In the genomic region with DNA sequence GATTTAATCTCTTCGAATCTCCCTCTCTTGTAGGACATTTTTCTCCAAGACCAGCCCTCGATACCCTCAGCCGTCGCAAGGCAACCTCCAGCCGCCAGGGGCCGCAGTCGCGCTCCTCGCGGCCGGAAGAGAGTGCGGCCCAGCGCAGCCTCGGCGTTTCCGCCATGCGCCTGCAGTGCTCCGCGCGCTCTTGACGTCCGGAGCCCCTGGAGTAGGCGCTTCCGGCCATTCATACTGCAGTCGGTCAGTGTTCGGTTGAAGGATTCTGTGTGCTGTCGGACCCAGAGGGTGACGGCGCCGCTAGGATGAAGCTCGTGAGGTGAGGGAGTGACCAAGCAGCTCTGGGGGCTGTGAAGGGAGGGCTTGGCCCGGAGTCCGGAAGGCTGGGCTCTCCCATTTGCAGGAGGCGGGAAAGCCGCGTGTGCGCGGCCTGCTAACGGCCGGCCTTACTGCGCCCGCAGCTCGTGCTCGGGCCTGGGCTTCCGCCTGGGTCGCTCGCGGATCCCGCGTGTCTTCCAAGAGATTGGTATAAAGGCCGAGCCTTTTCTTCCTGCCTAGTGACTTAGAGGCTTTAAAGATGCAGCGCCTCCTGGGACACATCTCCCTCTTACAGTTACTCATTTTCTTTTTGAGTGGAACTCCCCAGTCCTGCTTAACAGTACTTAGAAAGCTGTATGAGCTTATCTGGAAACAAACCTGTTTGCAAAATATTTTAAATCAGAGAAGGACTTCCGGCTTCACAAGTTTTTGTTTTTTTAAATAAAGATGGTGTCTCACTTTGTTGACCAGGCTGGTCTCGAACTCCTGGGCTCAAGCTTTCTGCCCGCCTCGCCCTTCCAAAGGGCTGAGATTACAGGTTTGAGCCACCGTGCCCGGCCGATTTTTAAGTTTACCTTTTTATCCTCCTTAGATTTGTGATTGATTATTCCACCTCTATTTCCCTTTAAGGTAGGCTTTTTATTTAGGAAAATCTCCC, we compare ENCODE assay signal across 8 cellular contexts. TPM values are rescaled to one million over a fixed set of nuclear protein-coding genes. Genes with fewer than 3 reads are reported as not detected.
DNase-seq lines count a peak whose midpoint lies in the region; ATAC-seq and TF ChIP-seq lines count a peak whose summit lies in the region.

A gene (plus strand): TSS at position 190 of the 976 bp plus-strand sequence. CDS start 116 bp downstream, at position 306.

- intact Hi-C loops in left colon (cut with DNase I, micrococcal nuclease), result loop anchor here in 1 of 2 donors (10.0 kb wide), 2 partner anchors 92 to 132 kb away; a partner anchor contains a TSS

- ATAC-seq in HG03460 (IDR thresholded peaks at IDR 0.05; ENCODE audit: unreplicated experiment) (peak; percentile 97), left colon (peak; percentile 98)

- DNase-seq in C1 segment of cervical spinal cord (lab: John Stamatoyannopoulos, UW), result peak; percentile 35 to 91 (median 78)
- peak; percentile 76 for DNase-seq in GM19240 (ENCODE audit: insufficient read length, low spot score)
- peak; percentile 35 for DNase-seq in NCI-H524 treated with DMSO at 0.1 percent for 48 hours (lab: John Stamatoyannopoulos, UW)
- peak; percentile 93 for DNase-seq in activated CD4-positive, alpha-beta T cell treated with anti-CD3 and anti-CD28 coated beads for 48 hours
- peak; percentile 88 for DNase-seq in coronary artery (ENCODE audit: low spot score)
- peak; percentile 84 to 92 for DNase-seq in left colon
- DNase-seq in stimulated activated CD4-positive, alpha-beta T cell treated with anti-CD3 and anti-CD28 coated beads, Interleukin-1b, Interleukin-23, amount 100 ng/mL, for 48 hours, result peak; percentile 87

- peak within 1 kb of the TSS; percentile 75 for H3K4me3 ChIP-seq in coronary artery

- peak within 1 kb of the TSS; percentile 63 to 74 for H3K27ac ChIP-seq in coronary artery

- TF ChIP-seq CTCF in coronary artery (IDR thresholded peaks at IDR 0.05), result peak; percentile 88

RNA-seq across cellular contexts. Expression of the gene that starts here (rescaled TPM):
- total RNA-seq in left colon, result 10 to 100 TPM; 24.2 to 44.4 TPM

Comparison
In these comparisons a context has a peak if more than half of its experiments do, and no peak if none do; other contexts are left out.
1. Peak in every context shown above with its lines: DNase-seq, ATAC-seq, H3K4me3 ChIP-seq and H3K27ac ChIP-seq.
2. DNase-seq: peak in every context shown above with its lines; median percentile 93 in activated CD4-positive, alpha-beta T cell treated with anti-CD3 and anti-CD28 coated beads for 48 hours; 88 in coronary artery; 88 in left colon; 87 in stimulated activated CD4-positive, alpha-beta T cell treated with anti-CD3 and anti-CD28 coated beads, Interleukin-1b, Interleukin-23, amount 100 ng/mL, for 48 hours; 78 in C1 segment of cervical spinal cord; 76 in GM19240; 35 in NCI-H524 treated with DMSO at 0.1 percent for 48 hours.